In genomic region chr4:12319765-12320164, GRCh38 we compare ENCODE assay signal across 23 cellular contexts.
"Had no signal": no experiment of that assay in that cellular context is flagged by ENCODE, and none has a peak within 500 bp of the region (broad histone marks: within the 10 kb centered on the region; RNA-seq: fewer than 3 reads in every experiment).

No MANE protein-coding gene starts in this region.

- H3K4me3 ChIP-seq: ascending aorta, esophagus muscularis mucosa, ovary, psoas muscle, skin epidermis, suprapubic skin, transverse colon had no signal

- H3K9me3 ChIP-seq: ascending aorta, esophagus muscularis mucosa, ovary, psoas muscle, suprapubic skin, transverse colon had no signal

- H3K27ac Mint-ChIP-seq: activated naive CD4-positive, alpha-beta T cell treated with anti-CD3 and anti-CD28 coated beads, Interleukin-2, amount 50 U/mL, for 24 hours; naive thymus-derived CD8-positive, alpha-beta T cell; stimulated activated naive CD8-positive, alpha-beta T cell treated with anti-CD3 and anti-CD28 coated beads, Interleukin-15, Interleukin-2, amounts not matched to agents 100 ng/mL and 50 ng/mL, for 24 hours had no signal

- H3K27me3 ChIP-seq: ascending aorta, esophagus muscularis mucosa, foreskin keratinocyte, ovary, suprapubic skin, transverse colon had no signal

- H3K36me3 Mint-ChIP-seq: activated naive CD4-positive, alpha-beta T cell treated with anti-CD3 and anti-CD28 coated beads, Interleukin-2, amount 50 U/mL, for 24 hours; naive thymus-derived CD8-positive, alpha-beta T cell had no signal

- H3K36me3 ChIP-seq: ascending aorta, esophagus muscularis mucosa, ovary, suprapubic skin, transverse colon had no signal

- ATAC-seq: activated T-cell treated with anti-CD3 and anti-CD28 coated beads, Interleukin-2, amount 50 U/mL, for 4 hours; foreskin keratinocyte; left cardiac atrium; naive thymus-derived CD8-positive, alpha-beta T cell; psoas muscle; right cardiac atrium had no signal

- DNase-seq: activated CD4-positive, alpha-beta T cell treated with anti-CD3 and anti-CD28 coated beads, Interleukin-2, amount 50 U/mL, for 1 hour; activated CD4-positive, CD25-positive, alpha-beta regulatory T cell treated with anti-CD3 and anti-CD28 coated beads, Interleukin-2, amount 50 U/mL, for 72 hours; activated CD8-positive, alpha-beta memory T cell treated with anti-CD3 and anti-CD28 coated beads, Interleukin-2, amount 50 U/mL, for 4 hours; activated effector memory CD4-positive, alpha-beta T cell treated with anti-CD3 and anti-CD28 coated beads, Interleukin-2, amount 50 U/mL, for 16 hours; activated T-cell treated with anti-CD3 and anti-CD28 coated beads, Interleukin-2, amount 50 U/mL, for 4 hours; foreskin keratinocyte; hippocampal formation; left cardiac atrium; mesendoderm; naive thymus-derived CD8-positive, alpha-beta T cell; ovary; psoas muscle; right cardiac atrium; SW 1271; T-helper 2 cell; transverse colon had no signal

- H3K9me3 Mint-ChIP-seq: activated naive CD4-positive, alpha-beta T cell treated with anti-CD3 and anti-CD28 coated beads, Interleukin-2, amount 50 U/mL, for 24 hours had no signal

- H3K4me1 ChIP-seq: ascending aorta, esophagus muscularis mucosa, foreskin keratinocyte, psoas muscle, suprapubic skin, transverse colon had no signal

- H3K4me1 Mint-ChIP-seq: activated naive CD4-positive, alpha-beta T cell treated with anti-CD3 and anti-CD28 coated beads, Interleukin-2, amount 50 U/mL, for 24 hours; naive thymus-derived CD8-positive, alpha-beta T cell had no signal

- H3K4me3 Mint-ChIP-seq: activated naive CD4-positive, alpha-beta T cell treated with anti-CD3 and anti-CD28 coated beads, Interleukin-2, amount 50 U/mL, for 24 hours; activated T-cell treated with anti-CD3 and anti-CD28 coated beads, Interleukin-2, amount 50 U/mL, for 4 hours; naive thymus-derived CD8-positive, alpha-beta T cell; stimulated activated naive CD8-positive, alpha-beta T cell treated with anti-CD3 and anti-CD28 coated beads, Interleukin-15, Interleukin-2, amounts not matched to agents 100 ng/mL and 50 ng/mL, for 24 hours had no signal

- H3K27me3 Mint-ChIP-seq: activated naive CD4-positive, alpha-beta T cell treated with anti-CD3 and anti-CD28 coated beads, Interleukin-2, amount 50 U/mL, for 24 hours; naive thymus-derived CD8-positive, alpha-beta T cell; stimulated activated naive CD8-positive, alpha-beta T cell treated with anti-CD3 and anti-CD28 coated beads, Interleukin-15, Interleukin-2, amounts not matched to agents 100 ng/mL and 50 ng/mL, for 24 hours had no signal

- H3K27ac ChIP-seq: ascending aorta, esophagus muscularis mucosa, foreskin keratinocyte, ovary, psoas muscle, skin epidermis, suprapubic skin, transverse colon, VCaP had no signal
